Comparison of ENCODE assay signal across 19 cellular contexts in genomic region chr11:80993561-80993960, GRCh38.
"Had no signal": no experiment of that assay in that cellular context is flagged by ENCODE, and none has a peak within 500 bp of the region (broad histone marks: within the 10 kb centered on the region; RNA-seq: fewer than 3 reads in every experiment).

No MANE protein-coding gene starts in this region.

- H3K27me3 ChIP-seq: hepatocyte, sigmoid colon, transverse colon had no signal

- H3K9me3 ChIP-seq: sigmoid colon, transverse colon had no signal

- H3K4me3 ChIP-seq: coronary artery, hepatocyte, sigmoid colon, transverse colon had no signal

- H3K27ac Mint-ChIP-seq: activated CD4-positive, alpha-beta memory T cell treated with anti-CD3 and anti-CD28 coated beads, Interleukin-2, amount 10 ng/mL, durations not matched to agents 7 days and 5 days; activated CD4-positive, alpha-beta T cell treated with anti-CD3 and anti-CD28 coated beads for 36 hours; activated naive CD8-positive, alpha-beta T cell treated with anti-CD3 and anti-CD28 coated beads, Interleukin-2, amount 10 ng/mL, durations not matched to agents 7 days and 5 days; activated T-cell treated with anti-CD3 and anti-CD28 coated beads, Interleukin-2, amount 50 U/mL, for 72 hours; nephron; stimulated activated naive B cell treated with anti-CD40 and anti-IgM and Interleukin-4, amounts not matched to agents 10 μg/mL and 1 μg/mL and 100 μg/mL, for 72 hours had no signal

- H3K4me3 Mint-ChIP-seq: activated CD4-positive, alpha-beta memory T cell treated with anti-CD3 and anti-CD28 coated beads, Interleukin-2, amount 10 ng/mL, durations not matched to agents 7 days and 5 days; activated CD4-positive, alpha-beta T cell treated with anti-CD3 and anti-CD28 coated beads for 36 hours; activated naive CD8-positive, alpha-beta T cell treated with anti-CD3 and anti-CD28 coated beads, Interleukin-2, amount 10 ng/mL, durations not matched to agents 7 days and 5 days; activated T-cell treated with anti-CD3 and anti-CD28 coated beads, Interleukin-2, amount 50 U/mL, for 72 hours; nephron; stimulated activated naive B cell treated with anti-CD40 and anti-IgM and Interleukin-4, amounts not matched to agents 10 μg/mL and 1 μg/mL and 100 μg/mL, for 72 hours had no signal

- H3K4me1 ChIP-seq: sigmoid colon, transverse colon had no signal

- H3K4me1 Mint-ChIP-seq: activated CD4-positive, alpha-beta memory T cell treated with anti-CD3 and anti-CD28 coated beads, Interleukin-2, amount 10 ng/mL, durations not matched to agents 7 days and 5 days; activated CD4-positive, alpha-beta T cell treated with anti-CD3 and anti-CD28 coated beads for 36 hours; activated naive CD8-positive, alpha-beta T cell treated with anti-CD3 and anti-CD28 coated beads, Interleukin-2, amount 10 ng/mL, durations not matched to agents 7 days and 5 days; stimulated activated naive B cell treated with anti-CD40 and anti-IgM and Interleukin-4, amounts not matched to agents 10 μg/mL and 1 μg/mL and 100 μg/mL, for 72 hours had no signal

- H3K27me3 Mint-ChIP-seq: activated CD4-positive, alpha-beta memory T cell treated with anti-CD3 and anti-CD28 coated beads, Interleukin-2, amount 10 ng/mL, durations not matched to agents 7 days and 5 days; activated CD4-positive, alpha-beta T cell treated with anti-CD3 and anti-CD28 coated beads for 36 hours; activated naive CD8-positive, alpha-beta T cell treated with anti-CD3 and anti-CD28 coated beads, Interleukin-2, amount 10 ng/mL, durations not matched to agents 7 days and 5 days; stimulated activated naive B cell treated with anti-CD40 and anti-IgM and Interleukin-4, amounts not matched to agents 10 μg/mL and 1 μg/mL and 100 μg/mL, for 72 hours had no signal

- H3K36me3 ChIP-seq: sigmoid colon, transverse colon had no signal

- H3K36me3 Mint-ChIP-seq: activated naive CD8-positive, alpha-beta T cell treated with anti-CD3 and anti-CD28 coated beads, Interleukin-2, amount 10 ng/mL, durations not matched to agents 7 days and 5 days; stimulated activated naive B cell treated with anti-CD40 and anti-IgM and Interleukin-4, amounts not matched to agents 10 μg/mL and 1 μg/mL and 100 μg/mL, for 72 hours had no signal

- H3K27ac ChIP-seq: coronary artery, hepatocyte, sigmoid colon, transverse colon, VCaP had no signal

- DNase-seq: activated CD4-positive, alpha-beta memory T cell treated with anti-CD3 and anti-CD28 coated beads, Interleukin-2, amount 10 ng/mL, durations not matched to agents 7 days and 5 days; activated CD4-positive, alpha-beta T cell treated with anti-CD3 and anti-CD28 coated beads for 36 hours; activated naive CD8-positive, alpha-beta T cell treated with anti-CD3 and anti-CD28 coated beads, Interleukin-2, amount 10 ng/mL, durations not matched to agents 7 days and 5 days; activated T-cell treated with anti-CD3 and anti-CD28 coated beads, Interleukin-2, amount 50 U/mL, for 72 hours; aorta; caudate nucleus; effector CD4-positive, alpha-beta T cell; left colon; mammary epithelial cell; occipital lobe; sigmoid colon; stimulated activated CD4-positive, alpha-beta T cell treated with anti-CD3 and anti-CD28 coated beads, Interleukin-2, amount 100 ng/mL, for 24 hours; stimulated activated naive B cell treated with anti-CD40 and anti-IgM and Interleukin-4, amounts not matched to agents 10 μg/mL and 1 μg/mL and 100 μg/mL, for 72 hours; substantia nigra; transverse colon had no signal
